ENCODE assay signal across 1 cellular context in genomic region chr3:48013288-48013980, GRCh38.
TF ChIP-seq lines count a peak whose summit lies in the region.

No MANE protein-coding gene starts in this region.

TF ChIP-seq in IMR-90, 13 proteins besides CTCF, POLR2A, EP300 and RAD21:
- TF ChIP-seq SMC3 (IDR thresholded peaks at IDR 0.05; ENCODE audit: low read depth, low read length) (no peak), MAZ (IDR thresholded peaks at IDR 0.05; ENCODE audit: borderline replicate concordance, low read depth, low read length) (no peak), ELK1 (IDR thresholded peaks at IDR 0.05; ENCODE audit: borderline replicate concordance, low read depth, low read length) (no peak), FOS (IDR thresholded peaks at IDR 0.05; ENCODE audit: low read depth, low read length) (peak; percentile 87), RCOR1 (IDR thresholded peaks at IDR 0.05; ENCODE audit: insufficient replicate concordance, low read length) (no peak), NFE2L2 (IDR thresholded peaks at IDR 0.05; ENCODE audit: low read depth, low read length) (no peak), BHLHE40 (IDR thresholded peaks at IDR 0.05; ENCODE audit: low read depth, low read length) (peak; percentile 64; the same call in 1 of the 2 replicates)
